In genomic region chr13:49586717-49587116, GRCh38 we compare ENCODE assay signal across 1 cellular context.
TF ChIP-seq lines count a peak whose summit lies in the region.

No MANE protein-coding gene starts in this region.

TF ChIP-seq in WTC11, 78 proteins besides CTCF, POLR2A, EP300 and RAD21 (continued from another document):
- no peak for TF ChIP-seq AR (CRISPR knock-in tag; IDR thresholded peaks at IDR 0.05)
- TF ChIP-seq ATF3 (CRISPR knock-in tag; conservative IDR thresholded peaks at IDR 0.05), result no peak
- TF ChIP-seq ETV6 (CRISPR knock-in tag; IDR thresholded peaks at IDR 0.05), result no peak
- TF ChIP-seq ATF1 (CRISPR knock-in tag; IDR thresholded peaks at IDR 0.05), result no peak
- TF ChIP-seq TEAD4 (CRISPR knock-in tag; IDR thresholded peaks at IDR 0.05), result no peak
- no peak for TF ChIP-seq E2F1 (CRISPR knock-in tag; IDR thresholded peaks at IDR 0.05)
- no peak for TF ChIP-seq CDX4 (CRISPR knock-in tag; IDR thresholded peaks at IDR 0.05; ENCODE audit: borderline replicate concordance)
- no peak for TF ChIP-seq CREM (CRISPR knock-in tag; IDR thresholded peaks at IDR 0.05)
- no peak for TF ChIP-seq NFYB (CRISPR knock-in tag; conservative IDR thresholded peaks at IDR 0.05; ENCODE audit: low read depth)
